ENCODE assay signal across 9 cellular contexts in genomic region chr4:47486306-47486705, GRCh38. TPM values are rescaled to one million over a fixed set of nuclear protein-coding genes. Genes with fewer than 3 reads are reported as not detected.
DNase-seq lines count a peak whose midpoint lies in the region; ATAC-seq, FAIRE-seq and TF ChIP-seq lines count a peak whose summit lies in the region.
"Had no signal": no experiment of that assay in that cellular context is flagged by ENCODE, and none has a peak within 500 bp of the region (broad histone marks: within the 10 kb centered on the region; RNA-seq: fewer than 3 reads in every experiment).

No MANE protein-coding gene starts in this region.

- H4K20me1 ChIP-seq in fibroblast of lung (ENCODE audit: control insufficient read depth, extremely low read depth, insufficient read depth, low read length), result no peaks in the 10 kb centered on the region

- TF ChIP-seq CTCF in D721Med (IDR thresholded peaks at IDR 0.05; ENCODE audit: insufficient read depth, missing control alignments) (no peak), fibroblast of lung (conservative IDR thresholded peaks at IDR 0.05 in 1 of 2, IDR thresholded peaks at IDR 0.05 in 1 of 2; ENCODE audit: low read depth in 1 of 2, low read length in 2 of 2) (no peak), prostate gland (IDR thresholded peaks at IDR 0.05) (no peak)

- H3K27ac ChIP-seq in SJSA1 (peak overlapping the region; percentile 78; the same call in 1 of the 2 replicates), fibroblast of lung (ENCODE audit: insufficient read depth, low read length) (peak overlapping the region; percentile 94), prostate gland (peak overlapping the region; percentile 89 to 95)

- H3K36me3 ChIP-seq in SJSA1, result no peaks in the 10 kb centered on the region; the same call in 1 of the 2 replicates
- H3K36me3 ChIP-seq in fibroblast of lung (ENCODE audit: control insufficient read depth, insufficient read depth, low read length), result no peaks in the 10 kb centered on the region
- no peaks in the 10 kb centered on the region for H3K36me3 ChIP-seq in prostate gland

- no peaks in the 10 kb centered on the region; the same call in 1 of the 2 replicates for H3K4me1 ChIP-seq in SJSA1 (replicated peaks)
- peaks cover 8% of the 10 kb centered on the region for H3K4me1 ChIP-seq in fibroblast of lung (ENCODE audit: control insufficient read depth, extremely low read depth, insufficient read depth, low read length)
- peaks cover 3% of the 10 kb centered on the region for H3K4me1 ChIP-seq in prostate gland (replicated peaks)

- WGBS in prostate gland, result 6% methylated on average over 6 of the region's 6 CpGs

- peaks cover 15% of the 10 kb centered on the region for H3K79me2 ChIP-seq in fibroblast of lung (ENCODE audit: control insufficient read depth, insufficient read depth, low read length)

- H3K4me2 ChIP-seq in fibroblast of lung (ENCODE audit: extremely low read depth, insufficient read depth, low read length), result peak overlapping the region; percentile 76

- intact Hi-C loops in prostate gland (cut with DNase I), result no loop called here

- H3K4me3 ChIP-seq in SJSA1 (peak overlapping the region; percentile 52), fibroblast of lung (replicated peaks in 1 of 4; ENCODE audit: control extremely low read depth in 1 of 4, insufficient read depth in 1 of 4, low read depth in 3 of 4, low read length in 4 of 4) (peak overlapping the region; percentile 79 to 88 (median 84)), prostate gland (peak overlapping the region; percentile 49 to 54)

- H3K9me3 ChIP-seq in SJSA1 (replicated peaks), result no peaks in the 10 kb centered on the region
- H3K9me3 ChIP-seq in fibroblast of lung (ENCODE audit: control insufficient read depth, insufficient read depth, low read depth, low read length), result no peaks in the 10 kb centered on the region
- H3K9me3 ChIP-seq in prostate gland, result no peaks in the 10 kb centered on the region

- H3K27me3 ChIP-seq in SJSA1 (replicated peaks) (no peaks in the 10 kb centered on the region), fibroblast of lung (ENCODE audit: control insufficient read depth, insufficient read depth, low read length) (no peaks in the 10 kb centered on the region), prostate gland (replicated peaks; ENCODE audit: insufficient read depth) (no peaks in the 10 kb centered on the region)

- peak overlapping the region; percentile 81 for H3K9ac ChIP-seq in fibroblast of lung (ENCODE audit: insufficient read depth, low read length)

- DNase-seq in D721Med (ENCODE audit: insufficient read length, low spot score), result no peak
- no peak for DNase-seq in SJSA1 (ENCODE audit: low read depth in 1 of 2, low spot score in 2 of 2)
- peak; percentile 36 to 42 for DNase-seq in fibroblast of lung (ENCODE audit: low read depth in 2 of 2)
- DNase-seq in prostate gland (ENCODE audit: low spot score), result no peak
- no peak for DNase-seq in DMS53 treated with DMSO at 0.1 percent for 48 hours (lab: John Stamatoyannopoulos, UW; ENCODE audit: unreplicated experiment)
- DNase-seq in NCI-H146 (lab: John Stamatoyannopoulos, UW), result no peak
- no peak for DNase-seq in occipital lobe (lab: John Stamatoyannopoulos, UW)
- DNase-seq: activated CD4-positive, alpha-beta T cell treated with anti-CD3 and anti-CD28 coated beads for 48 hours had no signal

- TF ChIP-seq POLR2A in prostate gland (IDR thresholded peaks at IDR 0.05), result no peak

- ATAC-seq in GM21528 (IDR thresholded peaks at IDR 0.05; ENCODE audit: low FRiP score, unreplicated experiment), result no peak

- H2AFZ ChIP-seq in fibroblast of lung (ENCODE audit: low read length), result peak overlapping the region; percentile 0

- peak; percentile 55 for FAIRE-seq in D721Med (lab: Jason Lieb, UNC)

RNA-seq across cellular contexts. Expression of gene ATP10D, which starts 1.2 kb away (rescaled TPM):
- total RNA-seq in SJSA1 (2014; rRNA removed; shearing (Covaris generic)), result 12.1 and 40.5 TPM in 2 replicates
- 31.3 and 40.8 TPM in 2 replicates for total RNA-seq in fibroblast of lung
- 24.6 and 29.0 TPM in 2 replicates for polyA plus RNA-seq in fibroblast of lung
- polyA plus RNA-seq in fibroblast of lung (2012), result 14.4 and 17.7 TPM in 2 replicates
- polyA minus RNA-seq in fibroblast of lung (ENCODE audit: low replicate concordance), result 102 and 118 TPM in 2 replicates
- 10 to 100 TPM; 10.9 to 17.0 TPM for total RNA-seq in prostate gland
- 11.2 TPM for total RNA-seq in occipital lobe

RNA-seq across cellular contexts. Expression of gene COMMD8, which starts 22.8 kb away (rescaled TPM):
- 29.2 and 35.6 TPM in 2 replicates for total RNA-seq in SJSA1 (2014; rRNA removed; shearing (Covaris generic))
- 23.6 and 29.6 TPM in 2 replicates for total RNA-seq in fibroblast of lung
- polyA plus RNA-seq in fibroblast of lung, result 30.2 and 31.5 TPM in 2 replicates
- polyA plus RNA-seq in fibroblast of lung (2012), result 25.8 and 27.9 TPM in 2 replicates
- 0.59 TPM in 1 of 2 replicates, not detected in the other for polyA minus RNA-seq in fibroblast of lung (ENCODE audit: low replicate concordance)
- 10 to 100 TPM; 11.9 to 12.2 TPM for total RNA-seq in prostate gland
- total RNA-seq in occipital lobe, result 28.1 TPM

Comparison
In these comparisons a context has a peak if more than half of its experiments do, and no peak if none do; other contexts are left out.
1. DNase-seq: peak in fibroblast of lung (2 of 2); none in D721Med (single experiment), SJSA1 (0 of 2), prostate gland (single experiment), DMS53 treated with DMSO at 0.1 percent for 48 hours (single experiment), NCI-H146 (single experiment) and occipital lobe (single experiment).
2. Peak in every context shown above with its lines, with median percentiles within 50 percentile points of each other: H3K27ac ChIP-seq and H3K4me3 ChIP-seq.